Comparison of ENCODE assay signal across 9 cellular contexts in genomic region chr12:32558941-32559340, GRCh38.
A peak's percentile ranks its signal among the peaks of the same experiment; 100 is the strongest.
DNase-seq lines count a peak whose midpoint lies in the region; ATAC-seq lines count a peak whose summit lies in the region.
"Had no signal": no experiment of that assay in that cellular context is flagged by ENCODE, and none has a peak within 500 bp of the region (broad histone marks: within the 10 kb centered on the region; RNA-seq: fewer than 3 reads in every experiment).

No MANE protein-coding gene starts in this region.

- peak overlapping the region; percentile 22 for H3K27ac Mint-ChIP-seq in T-helper 1 cell treated with Interleukin-12 subunit alpha and Interleukin-12 subunit beta and Interleukin-4 antibody, amounts not matched to agents 30 μg/mL and 1 μg/mL, for 36 hours

- peaks cover 14% of the 10 kb centered on the region for H3K4me1 Mint-ChIP-seq in T-helper 1 cell treated with Interleukin-12 subunit alpha and Interleukin-12 subunit beta and Interleukin-4 antibody, amounts not matched to agents 30 μg/mL and 1 μg/mL, for 36 hours (ENCODE audit: low read depth)

- no peaks in the 10 kb centered on the region for H3K9me3 Mint-ChIP-seq in T-helper 1 cell treated with Interleukin-12 subunit alpha and Interleukin-12 subunit beta and Interleukin-4 antibody, amounts not matched to agents 30 μg/mL and 1 μg/mL, for 36 hours

- H3K4me3 Mint-ChIP-seq in T-helper 1 cell treated with Interleukin-12 subunit alpha and Interleukin-12 subunit beta and Interleukin-4 antibody, amounts not matched to agents 30 μg/mL and 1 μg/mL, for 36 hours: no peak overlapping the region

- ATAC-seq in GM18873 (IDR thresholded peaks at IDR 0.05; ENCODE audit: low FRiP score, unreplicated experiment) (peak; percentile 99), HG02884 (IDR thresholded peaks at IDR 0.05; ENCODE audit: unreplicated experiment) (peak; percentile 98)
- ATAC-seq: Panc1 had no signal

- intact Hi-C loops in head of caudate nucleus (cut with DNase I): loop anchor here (10.0 kb wide), 1 partner anchor 104 kb away; no protein-coding TSS in a partner anchor

- DNase-seq in pons (ENCODE audit: low spot score) (peak; percentile 21), NCI-H774 (lab: John Stamatoyannopoulos, UW) (no peak), head of caudate nucleus (no peak)
- DNase-seq in NK-92 treated with Interleukin-12 subunit alpha and Interleukin-12 subunit beta, amount 100 ng/mL, for 24 hours (lab: John Stamatoyannopoulos, UW): no peak
- DNase-seq in stimulated activated CD4-positive, alpha-beta T cell treated with anti-CD3 and anti-CD28 coated beads, Interleukin-2, amount 100 ng/mL, for 24 hours: no peak

- peaks cover 7% of the 10 kb centered on the region for H3K27me3 Mint-ChIP-seq in T-helper 1 cell treated with Interleukin-12 subunit alpha and Interleukin-12 subunit beta and Interleukin-4 antibody, amounts not matched to agents 30 μg/mL and 1 μg/mL, for 36 hours (ENCODE audit: low read depth)

- H3K36me3 Mint-ChIP-seq in T-helper 1 cell treated with Interleukin-12 subunit alpha and Interleukin-12 subunit beta and Interleukin-4 antibody, amounts not matched to agents 30 μg/mL and 1 μg/mL, for 36 hours (ENCODE audit: low read depth): no peaks in the 10 kb centered on the region
